In genomic region chr16:88628512-88628974, GRCh38 we compare ENCODE assay signal across 10 cellular contexts. TPM values are rescaled to one million over a fixed set of nuclear protein-coding genes. Genes with fewer than 3 reads are reported as not detected.
DNase-seq lines count a peak whose midpoint lies in the region; ATAC-seq, FAIRE-seq and TF ChIP-seq lines count a peak whose summit lies in the region.
"Had no signal": no experiment of that assay in that cellular context is flagged by ENCODE, and none has a peak within 500 bp of the region (broad histone marks: within the 10 kb centered on the region; RNA-seq: fewer than 3 reads in every experiment).

No MANE protein-coding gene starts in this region.

- H3K27ac Mint-ChIP-seq in CD4-positive, alpha-beta T cell, result no peak overlapping the region
- H3K27ac Mint-ChIP-seq: activated T-helper 1 cell treated with anti-CD3 and anti-CD28 coated beads, Interleukin-12 subunit alpha, Interleukin-12 subunit beta, Interleukin-2, Interleukin-4 antibody, amounts not matched to agents 30 ng/mL and 10 ng/mL and 1 ng/mL, durations not matched to agents 14 hours and 24 hours and 36 hours had no signal

- in situ Hi-C loops in HepG2 (cut with HindIII; ENCODE audit: extremely low pct_ligation_motif_present, low pct_unique_long_range_greater_than_20kb), result no loop called here

- POLR2A ChIA-PET in CD4-positive, alpha-beta T cell (lab: Charles Lee), result interaction anchor here (1.4 kb wide), 1 partner anchor 75 kb away, joined by 3 read pairs; no protein-coding TSS in a partner anchor
- POLR2A ChIA-PET in HepG2 (lab: Yijun Ruan, JAX), result no interaction called here

- TF ChIP-seq POLR2A in adrenal gland (IDR thresholded peaks at IDR 0.05) (peak in 1 of 2 donors; percentile 28), HepG2 (IDR thresholded peaks at IDR 0.05; ENCODE audit: insufficient read depth in 1 of 2, low read depth in 2 of 2, low read length in 2 of 2) (no peak), uterus (IDR thresholded peaks at IDR 0.05) (no peak)

- H3K4me3 ChIP-seq in HFF-Myc (replicated peaks; ENCODE audit: low read depth, low read length), result no peak overlapping the region
- H3K4me3 ChIP-seq in adrenal gland, result no peak overlapping the region
- no peak overlapping the region for H3K4me3 ChIP-seq in HepG2 (replicated peaks in 1 of 3; ENCODE audit: insufficient read depth in 1 of 3, low read depth in 2 of 3, low read length in 3 of 3)
- no peak overlapping the region for H3K4me3 ChIP-seq in uterus

- no peak overlapping the region for H3K9ac ChIP-seq in HepG2 (ENCODE audit: insufficient read depth, low read depth, low read length)

- no peaks in the 10 kb centered on the region for H3K4me1 Mint-ChIP-seq in CD4-positive, alpha-beta T cell (ENCODE audit: low read depth)

- no peaks in the 10 kb centered on the region for H3K27me3 Mint-ChIP-seq in CD4-positive, alpha-beta T cell

- TF ChIP-seq EP300 in HepG2 (IDR thresholded peaks at IDR 0.05; ENCODE audit: low read depth in 2 of 2, low read length in 2 of 2), result no peak
- no peak for TF ChIP-seq EP300 in HepG2 (CRISPR knock-in tag; IDR thresholded peaks at IDR 0.05; ENCODE audit: borderline replicate concordance)

- no peaks in the 10 kb centered on the region for H3K9me3 ChIP-seq in CD4-positive, alpha-beta T cell (ENCODE audit: control insufficient read depth, low read length)
- H3K9me3 ChIP-seq in adrenal gland (replicated peaks in 1 of 3) (no peaks in the 10 kb centered on the region), HepG2 (ENCODE audit: low read length) (no peaks in the 10 kb centered on the region), uterus (no peaks in the 10 kb centered on the region)

- peak; percentile 76 for FAIRE-seq in HepG2 (lab: Jason Lieb, UNC)

- no peak overlapping the region for H3K4me3 Mint-ChIP-seq in CD4-positive, alpha-beta T cell
- H3K4me3 Mint-ChIP-seq: activated T-helper 1 cell treated with anti-CD3 and anti-CD28 coated beads, Interleukin-12 subunit alpha, Interleukin-12 subunit beta, Interleukin-2, Interleukin-4 antibody, amounts not matched to agents 30 ng/mL and 10 ng/mL and 1 ng/mL, durations not matched to agents 14 hours and 24 hours and 36 hours had no signal

- H4K20me1 ChIP-seq in HepG2 (ENCODE audit: insufficient read depth, low read length), result peaks cover 3% of the 10 kb centered on the region; the same call in 1 of the 2 replicates

- ATAC-seq in CD4-positive, alpha-beta T cell (ENCODE audit: poor library complexity), result no peak
- ATAC-seq in HepG2, result peak; percentile 83
- no peak for ATAC-seq in GM19463 (IDR thresholded peaks at IDR 0.05; ENCODE audit: unreplicated experiment)
- ATAC-seq in HG03432 (IDR thresholded peaks at IDR 0.05; ENCODE audit: unreplicated experiment), result no peak

- peaks cover 65% of the 10 kb centered on the region for H3K36me3 Mint-ChIP-seq in CD4-positive, alpha-beta T cell (ENCODE audit: low read depth)

- H3K4me1 ChIP-seq in adrenal gland (replicated peaks in 1 of 2) (peaks cover 0 to 6% of the 10 kb centered on the region in 2 donors), HepG2 (ENCODE audit: insufficient read depth, low read length) (no peaks in the 10 kb centered on the region), uterus (no peaks in the 10 kb centered on the region)

- WGBS in adrenal gland, 4 donors, result 21 to 53% (median 28%) methylated on average over 8 to 12 of the region's 12 CpGs
- 83% methylated on average over 9 of the region's 12 CpGs for WGBS in HepG2 (ENCODE audit: low lambda C conversion rate)

- H3K4me2 ChIP-seq in HepG2 (ENCODE audit: low read depth, low read length), result no peak overlapping the region

- BruUV-seq in HepG2 (replicated peaks; lab: Mats Ljungman, UMichigan), result no TSS peak

- no peaks in the 10 kb centered on the region for H3K9me3 Mint-ChIP-seq in CD4-positive, alpha-beta T cell
- H3K9me3 Mint-ChIP-seq: activated T-helper 1 cell treated with anti-CD3 and anti-CD28 coated beads, Interleukin-12 subunit alpha, Interleukin-12 subunit beta, Interleukin-2, Interleukin-4 antibody, amounts not matched to agents 30 ng/mL and 10 ng/mL and 1 ng/mL, durations not matched to agents 14 hours and 24 hours and 36 hours had no signal

- H3K27me3 ChIP-seq in CD4-positive, alpha-beta T cell (ENCODE audit: control insufficient read depth, insufficient read depth, low read length), result no peaks in the 10 kb centered on the region
- H3K27me3 ChIP-seq in adrenal gland, result no peaks in the 10 kb centered on the region
- H3K27me3 ChIP-seq in HepG2 (ENCODE audit: control insufficient read depth in 1 of 2, insufficient read depth in 2 of 2, low read length in 2 of 2), result no peaks in the 10 kb centered on the region
- H3K27me3 ChIP-seq in uterus, result no peaks in the 10 kb centered on the region

- TF ChIP-seq RAD21 in HepG2 (CRISPR knock-in tag; IDR thresholded peaks at IDR 0.05), result peak; percentile 39; the same call in 1 of the 2 replicates

- CTCF ChIA-PET in CD4-positive, alpha-beta T cell (lab: Charles Lee), result interaction anchor here (0.6 kb wide), 1 partner anchor 8 kb away, joined by 3 read pairs; no protein-coding TSS in a partner anchor
- CTCF ChIA-PET in HepG2 (lab: Yijun Ruan, JAX; ENCODE audit: low intra/inter-chr PET ratio, low total read pairs), result no interaction called here

- H3K79me2 ChIP-seq in HepG2 (ENCODE audit: insufficient read depth, low read length), result no peaks in the 10 kb centered on the region

- H3K36me3 ChIP-seq in adrenal gland (replicated peaks in 1 of 2) (peaks cover 0 to 77% of the 10 kb centered on the region in 2 donors), HepG2 (replicated peaks in 1 of 2; ENCODE audit: control insufficient read depth in 1 of 2, insufficient read depth in 2 of 2, low read length in 2 of 2) (peaks cover 42 to 90% of the 10 kb centered on the region in 2 experiments), uterus (no peaks in the 10 kb centered on the region)

- no peak overlapping the region for H3K27ac ChIP-seq in CD4-positive, alpha-beta T cell (ENCODE audit: low read depth, low read length)
- H3K27ac ChIP-seq in adrenal gland, result peak overlapping the region in 3 of 5 donors; percentile 38 to 51 (median 51)
- H3K27ac ChIP-seq in HepG2 (ENCODE audit: extremely low read length, insufficient read depth, low read length), result no peak overlapping the region
- no peak overlapping the region for H3K27ac ChIP-seq in uterus

- H2AFZ ChIP-seq in HepG2 (ENCODE audit: low read length), result no peak overlapping the region

- intact Hi-C loops in CD4-positive, alpha-beta T cell (cut with DNase I, micrococcal nuclease), result no loop called here
- intact Hi-C loops in adrenal gland (cut with DNase I) (no loop called here), HepG2 (cut with micrococcal nuclease; ENCODE audit: unreplicated experiment) (no loop called here), uterus (cut with DNase I; ENCODE audit: low total_unique reads) (no loop called here)

- DNase-seq in CD4-positive, alpha-beta T cell, result no peak
- no peak for DNase-seq in HFF-Myc (ENCODE audit: extremely low read depth, low read depth)
- peak; percentile 41 to 88 (median 85) for DNase-seq in adrenal gland
- peak; percentile 59 for DNase-seq in HepG2 (ENCODE audit: low spot score)
- DNase-seq in uterus, result no peak
- no peak for DNase-seq in LoVo (ENCODE audit: low spot score)
- DNase-seq: NCI-H1694 treated with DMSO at 0.1 percent for 48 hours had no signal

- TF ChIP-seq CTCF in CD4-positive, alpha-beta T cell (IDR thresholded peaks at IDR 0.05), result peak; percentile 21
- peak; percentile 58 for TF ChIP-seq CTCF in HFF-Myc (IDR thresholded peaks at IDR 0.05; ENCODE audit: low read depth, low read length, missing control alignments)
- peak; percentile 14 to 57 (median 39) for TF ChIP-seq CTCF in adrenal gland (IDR thresholded peaks at IDR 0.05)
- TF ChIP-seq CTCF in HepG2 (CRISPR knock-in tag; IDR thresholded peaks at IDR 0.05), result peak; percentile 78
- no peak for TF ChIP-seq CTCF in uterus (IDR thresholded peaks at IDR 0.05)

RNA-seq across cellular contexts. Expression of gene IL17C, which starts 9.8 kb away (rescaled TPM):
- under 1 TPM in 1 of 2 experiments, not detected in 1; 0.77 TPM for total RNA-seq in CD4-positive, alpha-beta T cell
- total RNA-seq in adrenal gland (not detected), HepG2 (2016; rRNA removed; fragmentation: Illumina TruSeq; extraction: Trizol) (not detected in 2 replicates), uterus (not detected)
- polyA plus RNA-seq in adrenal gland (not detected), HepG2 (2011; rRNA removed) (not detected in 2 replicates)
- not detected in 2 replicates for total RNA-seq in HepG2 (2016; cell fraction: cytosol; rRNA removed; fragmentation: Illumina TruSeq; extraction: Trizol; ENCODE audit: low read depth)
- total RNA-seq in HepG2 (2016; cell fraction: insoluble cytoplasmic fraction; rRNA removed; fragmentation: Illumina TruSeq; extraction: Trizol), result not detected in 2 replicates
- total RNA-seq in HepG2 (2016; cell fraction: membrane; rRNA removed; fragmentation: Illumina TruSeq; extraction: Trizol), result not detected in 2 replicates
- not detected in 2 replicates for total RNA-seq in HepG2 (2016; cell fraction: nucleus; rRNA removed; fragmentation: Illumina TruSeq; extraction: Trizol)
- polyA plus RNA-seq in HepG2 (2011; cell fraction: cytosol; rRNA removed), result not detected in 2 replicates
- polyA plus RNA-seq in HepG2 (2011; cell fraction: nucleus; rRNA removed), result not detected in 2 replicates
- polyA plus RNA-seq in HepG2 (2012), result not detected in 2 replicates
- not detected in 2 replicates for polyA plus RNA-seq in HepG2 (2016; cell fraction: cytosol; fragmentation: Illumina TruSeq; extraction: Trizol; ENCODE audit: low read depth)
- not detected in 2 replicates for polyA plus RNA-seq in HepG2 (2016; cell fraction: insoluble cytoplasmic fraction; fragmentation: Illumina TruSeq; extraction: Trizol; ENCODE audit: low read depth)
- not detected in 2 replicates for polyA plus RNA-seq in HepG2 (2016; cell fraction: membrane; fragmentation: Illumina TruSeq; extraction: Trizol; ENCODE audit: low read depth)
- polyA plus RNA-seq in HepG2 (2016; cell fraction: nucleus; fragmentation: Illumina TruSeq; extraction: Trizol; ENCODE audit: insufficient read depth, low read depth), result not detected in 2 replicates
- not detected in 2 replicates for polyA minus RNA-seq in HepG2 (2011; rRNA and poly(A)+ RNA removed; ENCODE audit: low replicate concordance)
- polyA minus RNA-seq in HepG2 (2011; cell fraction: cytosol; rRNA and poly(A)+ RNA removed), result not detected in 2 replicates
- polyA minus RNA-seq in HepG2 (2011; cell fraction: nucleus; rRNA and poly(A)+ RNA removed), result not detected in 2 replicates
- total RNA-seq: activated T-helper 1 cell treated with anti-CD3 and anti-CD28 coated beads, Interleukin-12 subunit alpha, Interleukin-12 subunit beta, Interleukin-2, Interleukin-4 antibody, amounts not matched to agents 30 ng/mL and 10 ng/mL and 1 ng/mL, durations not matched to agents 14 hours and 24 hours and 36 hours had no signal

RNA-seq across cellular contexts. Expression of gene CYBA, which starts 22.3 kb away (rescaled TPM):
- 100 to 1,000 TPM; 292 to 294 TPM for total RNA-seq in CD4-positive, alpha-beta T cell
- 100 to 1,000 TPM in 7 of 8 donors, 10 to 100 TPM in 1; 81.7 to 374 (median 155) TPM for total RNA-seq in adrenal gland
- 100 to 1,000 TPM in 2 of 3 donors, 10 to 100 TPM in 1; 19.6 to 271 (median 258) TPM for polyA plus RNA-seq in adrenal gland
- total RNA-seq in HepG2 (2016; rRNA removed; fragmentation: Illumina TruSeq; extraction: Trizol), result 84.2 and 250 TPM in 2 replicates
- 92.1 and 114 TPM in 2 replicates for total RNA-seq in HepG2 (2016; cell fraction: cytosol; rRNA removed; fragmentation: Illumina TruSeq; extraction: Trizol; ENCODE audit: low read depth)
- 90.4 and 246 TPM in 2 replicates for total RNA-seq in HepG2 (2016; cell fraction: insoluble cytoplasmic fraction; rRNA removed; fragmentation: Illumina TruSeq; extraction: Trizol)
- total RNA-seq in HepG2 (2016; cell fraction: membrane; rRNA removed; fragmentation: Illumina TruSeq; extraction: Trizol), result 55.3 and 74.3 TPM in 2 replicates
- total RNA-seq in HepG2 (2016; cell fraction: nucleus; rRNA removed; fragmentation: Illumina TruSeq; extraction: Trizol), result 170 and 197 TPM in 2 replicates
- 196 and 258 TPM in 2 replicates for polyA plus RNA-seq in HepG2 (2011; rRNA removed)
- polyA plus RNA-seq in HepG2 (2011; cell fraction: cytosol; rRNA removed), result 338 and 484 TPM in 2 replicates
- polyA plus RNA-seq in HepG2 (2011; cell fraction: nucleus; rRNA removed), result 620 and 660 TPM in 2 replicates
- polyA plus RNA-seq in HepG2 (2012), result 207 and 213 TPM in 2 replicates
- 111 and 128 TPM in 2 replicates for polyA plus RNA-seq in HepG2 (2016; cell fraction: cytosol; fragmentation: Illumina TruSeq; extraction: Trizol; ENCODE audit: low read depth)
- 97.6 and 108 TPM in 2 replicates for polyA plus RNA-seq in HepG2 (2016; cell fraction: insoluble cytoplasmic fraction; fragmentation: Illumina TruSeq; extraction: Trizol; ENCODE audit: low read depth)
- polyA plus RNA-seq in HepG2 (2016; cell fraction: membrane; fragmentation: Illumina TruSeq; extraction: Trizol; ENCODE audit: low read depth), result 58.9 and 66.6 TPM in 2 replicates
- 462 and 471 TPM in 2 replicates for polyA plus RNA-seq in HepG2 (2016; cell fraction: nucleus; fragmentation: Illumina TruSeq; extraction: Trizol; ENCODE audit: insufficient read depth, low read depth)
- 170 and 432 TPM in 2 replicates for polyA minus RNA-seq in HepG2 (2011; rRNA and poly(A)+ RNA removed; ENCODE audit: low replicate concordance)
- 173 and 183 TPM in 2 replicates for polyA minus RNA-seq in HepG2 (2011; cell fraction: cytosol; rRNA and poly(A)+ RNA removed)
- 79.1 and 82.6 TPM in 2 replicates for polyA minus RNA-seq in HepG2 (2011; cell fraction: nucleus; rRNA and poly(A)+ RNA removed)
- 10 to 100 TPM; 17.4 to 72.0 (median 38.3) TPM for total RNA-seq in uterus

RNA-seq across cellular contexts. Expression of gene MVD, which starts 34.3 kb away (rescaled TPM):
- 10 to 100 TPM; 74.2 to 76.9 TPM for total RNA-seq in CD4-positive, alpha-beta T cell
- total RNA-seq in adrenal gland (100 to 1,000 TPM in 1 of 8 donors, 10 to 100 TPM in 7; 25.6 to 293 (median 34.6) TPM), HepG2 (2016; rRNA removed; fragmentation: Illumina TruSeq; extraction: Trizol) (128 and 187 TPM in 2 replicates), uterus (10 to 100 TPM in 2 of 4 donors, 1 to 10 TPM in 2; 2.4 to 22.1 (median 15.0) TPM)
- polyA plus RNA-seq in adrenal gland (100 to 1,000 TPM in 1 of 3 donors, 10 to 100 TPM in 2; 60.7 to 257 (median 66.9) TPM), HepG2 (2011; rRNA removed) (28.1 and 68.9 TPM in 2 replicates)
- 86.8 and 92.1 TPM in 2 replicates for total RNA-seq in HepG2 (2016; cell fraction: cytosol; rRNA removed; fragmentation: Illumina TruSeq; extraction: Trizol; ENCODE audit: low read depth)
- total RNA-seq in HepG2 (2016; cell fraction: insoluble cytoplasmic fraction; rRNA removed; fragmentation: Illumina TruSeq; extraction: Trizol), result 110 and 194 TPM in 2 replicates
- total RNA-seq in HepG2 (2016; cell fraction: membrane; rRNA removed; fragmentation: Illumina TruSeq; extraction: Trizol), result 93.3 and 93.5 TPM in 2 replicates
- total RNA-seq in HepG2 (2016; cell fraction: nucleus; rRNA removed; fragmentation: Illumina TruSeq; extraction: Trizol), result 150 and 173 TPM in 2 replicates
- polyA plus RNA-seq in HepG2 (2011; cell fraction: cytosol; rRNA removed), result 33.1 and 34.9 TPM in 2 replicates
- polyA plus RNA-seq in HepG2 (2011; cell fraction: nucleus; rRNA removed), result 340 and 407 TPM in 2 replicates
- 81.3 and 104 TPM in 2 replicates for polyA plus RNA-seq in HepG2 (2012)
- 49.5 and 55.8 TPM in 2 replicates for polyA plus RNA-seq in HepG2 (2016; cell fraction: cytosol; fragmentation: Illumina TruSeq; extraction: Trizol; ENCODE audit: low read depth)
- polyA plus RNA-seq in HepG2 (2016; cell fraction: insoluble cytoplasmic fraction; fragmentation: Illumina TruSeq; extraction: Trizol; ENCODE audit: low read depth), result 117 and 128 TPM in 2 replicates
- polyA plus RNA-seq in HepG2 (2016; cell fraction: membrane; fragmentation: Illumina TruSeq; extraction: Trizol; ENCODE audit: low read depth), result 64.4 TPM in 2 replicates
- 435 and 459 TPM in 2 replicates for polyA plus RNA-seq in HepG2 (2016; cell fraction: nucleus; fragmentation: Illumina TruSeq; extraction: Trizol; ENCODE audit: insufficient read depth, low read depth)
- 8.9 and 43.8 TPM in 2 replicates for polyA minus RNA-seq in HepG2 (2011; rRNA and poly(A)+ RNA removed; ENCODE audit: low replicate concordance)
- polyA minus RNA-seq in HepG2 (2011; cell fraction: cytosol; rRNA and poly(A)+ RNA removed), result 24.2 and 37.5 TPM in 2 replicates
- polyA minus RNA-seq in HepG2 (2011; cell fraction: nucleus; rRNA and poly(A)+ RNA removed), result 34.4 and 55.3 TPM in 2 replicates

RNA-seq across cellular contexts. Expression of gene SNAI3, which starts 57.8 kb away (rescaled TPM):
- total RNA-seq in CD4-positive, alpha-beta T cell, result 1 to 10 TPM; 3.0 to 3.5 TPM
- total RNA-seq in adrenal gland (1 to 10 TPM in 1 of 8 donors, under 1 TPM in 5, not detected in 2; 0.35 to 1.7 (median 0.66) TPM), HepG2 (2016; rRNA removed; fragmentation: Illumina TruSeq; extraction: Trizol) (0.09 and 0.18 TPM in 2 replicates), uterus (under 1 TPM in 2 of 4 donors, not detected in 2; 0.14 to 0.43 TPM)
- polyA plus RNA-seq in adrenal gland (1 to 10 TPM in 1 of 3 donors, under 1 TPM in 2; 0.11 to 2.1 (median 0.44) TPM), HepG2 (2011; rRNA removed) (0.18 and 0.40 TPM in 2 replicates)
- not detected in 2 replicates for total RNA-seq in HepG2 (2016; cell fraction: cytosol; rRNA removed; fragmentation: Illumina TruSeq; extraction: Trizol; ENCODE audit: low read depth)
- 0.13 and 0.17 TPM in 2 replicates for total RNA-seq in HepG2 (2016; cell fraction: insoluble cytoplasmic fraction; rRNA removed; fragmentation: Illumina TruSeq; extraction: Trizol)
- total RNA-seq in HepG2 (2016; cell fraction: membrane; rRNA removed; fragmentation: Illumina TruSeq; extraction: Trizol), result 0.12 TPM in 1 of 2 replicates, not detected in the other
- total RNA-seq in HepG2 (2016; cell fraction: nucleus; rRNA removed; fragmentation: Illumina TruSeq; extraction: Trizol), result not detected in 2 replicates
- polyA plus RNA-seq in HepG2 (2011; cell fraction: cytosol; rRNA removed), result 0.18 and 0.44 TPM in 2 replicates
- polyA plus RNA-seq in HepG2 (2011; cell fraction: nucleus; rRNA removed), result 0.35 and 0.64 TPM in 2 replicates
- polyA plus RNA-seq in HepG2 (2012), result 0.40 and 0.47 TPM in 2 replicates
- polyA plus RNA-seq in HepG2 (2016; cell fraction: cytosol; fragmentation: Illumina TruSeq; extraction: Trizol; ENCODE audit: low read depth), result 0.08 TPM in 1 of 2 replicates, not detected in the other
- polyA plus RNA-seq in HepG2 (2016; cell fraction: insoluble cytoplasmic fraction; fragmentation: Illumina TruSeq; extraction: Trizol; ENCODE audit: low read depth), result 0.26 TPM in 1 of 2 replicates, not detected in the other
- polyA plus RNA-seq in HepG2 (2016; cell fraction: membrane; fragmentation: Illumina TruSeq; extraction: Trizol; ENCODE audit: low read depth), result 0.15 and 0.21 TPM in 2 replicates
- polyA plus RNA-seq in HepG2 (2016; cell fraction: nucleus; fragmentation: Illumina TruSeq; extraction: Trizol; ENCODE audit: insufficient read depth, low read depth), result 0.27 TPM in 1 of 2 replicates, not detected in the other
- 0.84 TPM in 1 of 2 replicates, not detected in the other for polyA minus RNA-seq in HepG2 (2011; rRNA and poly(A)+ RNA removed; ENCODE audit: low replicate concordance)
- polyA minus RNA-seq in HepG2 (2011; cell fraction: cytosol; rRNA and poly(A)+ RNA removed), result not detected in 2 replicates
- polyA minus RNA-seq in HepG2 (2011; cell fraction: nucleus; rRNA and poly(A)+ RNA removed), result not detected in 2 replicates

RNA-seq across cellular contexts. Expression of gene ZC3H18, which starts 58.3 kb away (rescaled TPM):
- total RNA-seq in CD4-positive, alpha-beta T cell, result 10 to 100 TPM; 92.6 to 93.7 TPM
- total RNA-seq in adrenal gland, result 10 to 100 TPM; 11.8 to 40.2 (median 21.8) TPM
- polyA plus RNA-seq in adrenal gland, result 10 to 100 TPM; 17.4 to 49.1 (median 34.0) TPM
- total RNA-seq in HepG2 (2016; rRNA removed; fragmentation: Illumina TruSeq; extraction: Trizol), result 19.7 and 27.4 TPM in 2 replicates
- total RNA-seq in HepG2 (2016; cell fraction: cytosol; rRNA removed; fragmentation: Illumina TruSeq; extraction: Trizol; ENCODE audit: low read depth), result 19.4 and 24.7 TPM in 2 replicates
- total RNA-seq in HepG2 (2016; cell fraction: insoluble cytoplasmic fraction; rRNA removed; fragmentation: Illumina TruSeq; extraction: Trizol), result 14.3 and 27.1 TPM in 2 replicates
- 13.2 and 13.7 TPM in 2 replicates for total RNA-seq in HepG2 (2016; cell fraction: membrane; rRNA removed; fragmentation: Illumina TruSeq; extraction: Trizol)
- 23.0 and 25.0 TPM in 2 replicates for total RNA-seq in HepG2 (2016; cell fraction: nucleus; rRNA removed; fragmentation: Illumina TruSeq; extraction: Trizol)
- polyA plus RNA-seq in HepG2 (2011; rRNA removed), result 11.2 and 12.7 TPM in 2 replicates
- 5.1 and 6.6 TPM in 2 replicates for polyA plus RNA-seq in HepG2 (2011; cell fraction: cytosol; rRNA removed)
- polyA plus RNA-seq in HepG2 (2011; cell fraction: nucleus; rRNA removed), result 52.8 and 62.1 TPM in 2 replicates
- polyA plus RNA-seq in HepG2 (2012), result 25.6 and 26.4 TPM in 2 replicates
- polyA plus RNA-seq in HepG2 (2016; cell fraction: cytosol; fragmentation: Illumina TruSeq; extraction: Trizol; ENCODE audit: low read depth), result 2.5 and 2.8 TPM in 2 replicates
- polyA plus RNA-seq in HepG2 (2016; cell fraction: insoluble cytoplasmic fraction; fragmentation: Illumina TruSeq; extraction: Trizol; ENCODE audit: low read depth), result 25.5 and 39.1 TPM in 2 replicates
- 6.0 and 7.1 TPM in 2 replicates for polyA plus RNA-seq in HepG2 (2016; cell fraction: membrane; fragmentation: Illumina TruSeq; extraction: Trizol; ENCODE audit: low read depth)
- polyA plus RNA-seq in HepG2 (2016; cell fraction: nucleus; fragmentation: Illumina TruSeq; extraction: Trizol; ENCODE audit: insufficient read depth, low read depth), result 81.5 and 103 TPM in 2 replicates
- 8.7 and 11.6 TPM in 2 replicates for polyA minus RNA-seq in HepG2 (2011; rRNA and poly(A)+ RNA removed; ENCODE audit: low replicate concordance)
- polyA minus RNA-seq in HepG2 (2011; cell fraction: cytosol; rRNA and poly(A)+ RNA removed), result 9.7 and 11.0 TPM in 2 replicates
- 21.3 and 25.5 TPM in 2 replicates for polyA minus RNA-seq in HepG2 (2011; cell fraction: nucleus; rRNA and poly(A)+ RNA removed)
- total RNA-seq in uterus, result 10 to 100 TPM in 2 of 4 donors, 1 to 10 TPM in 1, under 1 TPM in 1; 0.88 to 58.8 (median 9.5) TPM

Comparison
In these comparisons a context has a peak if more than half of its experiments do, and no peak if none do; other contexts are left out.
1. DNase-seq: peak in adrenal gland (7 of 7) and HepG2 (single experiment); none in CD4-positive, alpha-beta T cell (0 of 10), HFF-Myc (single experiment), uterus (0 of 2) and LoVo (single experiment).
2. H3K27ac ChIP-seq: peak in adrenal gland (3 of 5); none in CD4-positive, alpha-beta T cell (single experiment), HepG2 (single experiment) and uterus (0 of 2).
3. CTCF ChIP-seq: peak in CD4-positive, alpha-beta T cell (single experiment), HFF-Myc (single experiment), adrenal gland (6 of 6) and HepG2 (single experiment); none in uterus (0 of 4).